Comparison of ENCODE assay signal across 12 cellular contexts in genomic region chr2:28586864-28587263, GRCh38.
A peak's percentile ranks its signal among the peaks of the same experiment; 100 is the strongest.
DNase-seq lines count a peak whose midpoint lies in the region; ATAC-seq lines count a peak whose summit lies in the region.
"Had no signal": no experiment of that assay in that cellular context is flagged by ENCODE, and none has a peak within 500 bp of the region (broad histone marks: within the 10 kb centered on the region; RNA-seq: fewer than 3 reads in every experiment).

No MANE protein-coding gene starts in this region.

- peak overlapping the region; percentile 78 for H3K27ac Mint-ChIP-seq in activated naive CD4-positive, alpha-beta T cell treated with anti-CD3 and anti-CD28 coated beads, Interleukin-2, amount 10 ng/mL, durations not matched to agents 7 days and 5 days
- H3K27ac Mint-ChIP-seq: IgD-negative memory B cell had no signal

- H3K36me3 Mint-ChIP-seq in activated naive CD4-positive, alpha-beta T cell treated with anti-CD3 and anti-CD28 coated beads, Interleukin-2, amount 10 ng/mL, durations not matched to agents 7 days and 5 days = peaks cover 46% of the 10 kb centered on the region
- H3K36me3 Mint-ChIP-seq: IgD-negative memory B cell had no signal

- CTCF ChIA-PET in activated naive CD4-positive, alpha-beta T cell treated with anti-CD3 and anti-CD28 coated beads, Interleukin-2, amount 10 ng/mL, durations not matched to agents 7 days and 5 days (lab: Charles Lee) = interaction anchor here (1.0 to 3.4 kb wide), 3 partner anchors 20 to 163 kb away, joined by 3 to 13 read pairs (median 3); no protein-coding TSS in a partner anchor

- peaks cover 6% of the 10 kb centered on the region for H3K27me3 Mint-ChIP-seq in activated naive CD4-positive, alpha-beta T cell treated with anti-CD3 and anti-CD28 coated beads, Interleukin-2, amount 10 ng/mL, durations not matched to agents 7 days and 5 days

- peak overlapping the region; percentile 16 for H3K4me3 Mint-ChIP-seq in activated naive CD4-positive, alpha-beta T cell treated with anti-CD3 and anti-CD28 coated beads, Interleukin-2, amount 10 ng/mL, durations not matched to agents 7 days and 5 days

- ATAC-seq in HG02610 (IDR thresholded peaks at IDR 0.05; ENCODE audit: unreplicated experiment) (peak; percentile 39), HG02884 (IDR thresholded peaks at IDR 0.05; ENCODE audit: unreplicated experiment) (no peak)
- peak; percentile 9 to 36 for ATAC-seq in activated CD4-positive, CD25-positive, alpha-beta regulatory T cell treated with anti-CD3 and anti-CD28 coated beads, Interleukin-2, amount 50 U/mL, for 24 hours
- ATAC-seq: heart right ventricle had no signal

- peaks cover 78% of the 10 kb centered on the region for H3K4me1 Mint-ChIP-seq in activated naive CD4-positive, alpha-beta T cell treated with anti-CD3 and anti-CD28 coated beads, Interleukin-2, amount 10 ng/mL, durations not matched to agents 7 days and 5 days

- peak; percentile 89 for DNase-seq in activated naive CD4-positive, alpha-beta T cell treated with anti-CD3 and anti-CD28 coated beads, Interleukin-2, amount 10 ng/mL, durations not matched to agents 7 days and 5 days
- DNase-seq in stimulated activated CD4-positive, alpha-beta T cell treated with anti-CD3 and anti-CD28 coated beads, Interleukin-4, amount 100 ng/mL, for 1 hour = peak; percentile 43
- DNase-seq in HuH-7.5 (ENCODE audit: low spot score) (no peak), GDM1 (lab: John Stamatoyannopoulos, UW) (no peak), anterior cingulate cortex (lab: John Stamatoyannopoulos, UW) (no peak)
- DNase-seq: heart right ventricle, mammary epithelial cell, NCI-H2227 treated with DMSO at 0.1 percent for 48 hours had no signal

- H3K9me3 Mint-ChIP-seq in activated naive CD4-positive, alpha-beta T cell treated with anti-CD3 and anti-CD28 coated beads, Interleukin-2, amount 10 ng/mL, durations not matched to agents 7 days and 5 days = no peaks in the 10 kb centered on the region

Comparison
In these comparisons a context has a peak if more than half of its experiments do, and no peak if none do; other contexts are left out.
1. DNase-seq: peak in activated naive CD4-positive, alpha-beta T cell treated with anti-CD3 and anti-CD28 coated beads, Interleukin-2, amount 10 ng/mL, durations not matched to agents 7 days and 5 days (single experiment) and stimulated activated CD4-positive, alpha-beta T cell treated with anti-CD3 and anti-CD28 coated beads, Interleukin-4, amount 100 ng/mL, for 1 hour (single experiment); none in HuH-7.5 (single experiment), GDM1 (single experiment) and anterior cingulate cortex (0 of 58).